In genomic region chr3:115275897-115276296, GRCh38 we compare ENCODE assay signal across 27 cellular contexts.
DNase-seq lines count a peak whose midpoint lies in the region; TF ChIP-seq lines count a peak whose summit lies in the region.
"Had no signal": no experiment of that assay in that cellular context is flagged by ENCODE, and none has a peak within 500 bp of the region (broad histone marks: within the 10 kb centered on the region; RNA-seq: fewer than 3 reads in every experiment).

No MANE protein-coding gene starts in this region.

- no peaks in the 10 kb centered on the region for H3K27me3 ChIP-seq in GM23248 (replicated peaks; ENCODE audit: insufficient read depth)
- H3K27me3 ChIP-seq in osteoblast (ENCODE audit: insufficient read depth, low read length): no peaks in the 10 kb centered on the region
- H3K27me3 ChIP-seq in sigmoid colon: no peaks in the 10 kb centered on the region
- H3K27me3 ChIP-seq: adrenal gland, left lung, right lobe of liver, transverse colon had no signal

- H4K20me1 ChIP-seq in GM23248 (ENCODE audit: insufficient read depth) (no peaks in the 10 kb centered on the region), osteoblast (ENCODE audit: insufficient read depth, low read length) (no peaks in the 10 kb centered on the region)

- no peak overlapping the region for H3K9ac ChIP-seq in GM23248

- DNase-seq in AG20443 (ENCODE audit: low spot score): peak; percentile 32
- DNase-seq in GM23248: peak; percentile 70
- peak; percentile 55 for DNase-seq in fibroblast of mammary gland (ENCODE audit: low read depth)
- DNase-seq in osteoblast (ENCODE audit: insufficient read length, low spot score, missing footprints): no peak
- DNase-seq in sigmoid colon: no peak
- no peak for DNase-seq in COLO829 (ENCODE audit: low spot score)
- no peak for DNase-seq in middle frontal gyrus (ENCODE audit: extremely low spot score, low spot score)
- DNase-seq: activated CD4-positive, alpha-beta memory T cell treated with anti-CD3 and anti-CD28 coated beads, Interleukin-2, amount 10 ng/mL, durations not matched to agents 7 days and 5 days; activated CD4-positive, alpha-beta T cell treated with anti-CD3 and anti-CD28 coated beads for 1 hour; activated naive CD4-positive, alpha-beta T cell treated with anti-CD3 and anti-CD28 coated beads for 36 hours; adrenal gland; Calu3; DMS79; GDM1; GOT3; islet precursor cell; left lung; NCI-H1105 treated with DMSO at 0.1 percent for 48 hours; NCI-H187 treated with DMSO at 0.1 percent for 48 hours; NCI-H2171; NCI-H510A treated with DMSO at 0.1 percent for 48 hours; PC-3; right lobe of liver; SHP77; stimulated activated CD4-positive, alpha-beta T cell treated with anti-CD3 and anti-CD28 coated beads, Interleukin-15, amount 100 ng/mL, for 24 hours; stimulated activated CD4-positive, alpha-beta T cell treated with anti-CD3 and anti-CD28 coated beads, Interleukin-4, amount 100 ng/mL, for 4 hours; transverse colon had no signal

- H3K27ac ChIP-seq in GM23248 (no peak overlapping the region), osteoblast (ENCODE audit: low read depth, low read length) (no peak overlapping the region), sigmoid colon (no peak overlapping the region)
- H3K27ac ChIP-seq: adrenal gland, left lung, right lobe of liver, transverse colon had no signal

- H3K4me2 ChIP-seq in GM23248 (ENCODE audit: unreplicated experiment) (no peak overlapping the region), osteoblast (ENCODE audit: insufficient read depth, low read length) (no peak overlapping the region)

- in situ Hi-C loops in GM23248 (cut with MboI): no loop called here

- no peak for TF ChIP-seq POLR2A in sigmoid colon (IDR thresholded peaks at IDR 0.05)

- H3K4me1 ChIP-seq in GM23248 (ENCODE audit: insufficient read depth) (peaks cover 33% of the 10 kb centered on the region), osteoblast (ENCODE audit: insufficient read depth, low read length) (peaks cover 16% of the 10 kb centered on the region), sigmoid colon (no peaks in the 10 kb centered on the region)
- H3K4me1 ChIP-seq: left lung, right lobe of liver, transverse colon had no signal

- no peak for TF ChIP-seq EP300 in sigmoid colon (IDR thresholded peaks at IDR 0.05)

- no peaks in the 10 kb centered on the region for H3K79me2 ChIP-seq in GM23248 (ENCODE audit: insufficient read depth)
- no peaks in the 10 kb centered on the region for H3K79me2 ChIP-seq in osteoblast (ENCODE audit: insufficient read depth, low read length)

- 11 to 13% methylated on average over 1 of the region's 1 CpG for WGBS in GM23248 (ENCODE audit: low coverage in 1 of 2, low lambda C conversion rate in 2 of 2, missing lambda C conversion rate in 2 of 2), 2 experiments
- WGBS in sigmoid colon, 2 donors: 51 to 67% methylated on average over 1 of the region's 1 CpG

- H3K9me2 ChIP-seq in GM23248 (ENCODE audit: insufficient read depth): no peaks in the 10 kb centered on the region

- H2AFZ ChIP-seq in GM23248 (peak overlapping the region; percentile 5; the same call in 1 of the 2 replicates), osteoblast (ENCODE audit: low read length) (peak overlapping the region; percentile 15)

- intact Hi-C loops in sigmoid colon (cut with DNase I): no loop called here

- peaks cover 9% of the 10 kb centered on the region for H3F3A ChIP-seq in GM23248 (ENCODE audit: insufficient read depth)

- H3K9me3 ChIP-seq in GM23248 (ENCODE audit: low read depth): no peaks in the 10 kb centered on the region
- H3K9me3 ChIP-seq in osteoblast (ENCODE audit: low read depth, low read length): no peaks in the 10 kb centered on the region
- H3K9me3 ChIP-seq in sigmoid colon: no peaks in the 10 kb centered on the region
- H3K9me3 ChIP-seq: adrenal gland, left lung, right lobe of liver, transverse colon had no signal

- H3K36me3 ChIP-seq in GM23248 (ENCODE audit: low read depth) (no peaks in the 10 kb centered on the region), osteoblast (ENCODE audit: insufficient read depth, low read length) (no peaks in the 10 kb centered on the region), sigmoid colon (no peaks in the 10 kb centered on the region)
- H3K36me3 ChIP-seq: adrenal gland, left lung, right lobe of liver, transverse colon had no signal

- H3K4me3 ChIP-seq in GM23248 (no peak overlapping the region), fibroblast of mammary gland (ENCODE audit: control insufficient read depth, low read depth, low read length) (no peak overlapping the region), osteoblast (ENCODE audit: insufficient read depth, low read length) (no peak overlapping the region), sigmoid colon (no peak overlapping the region)
- H3K4me3 ChIP-seq: adrenal gland, left lung, right lobe of liver, transverse colon had no signal

- TF ChIP-seq CTCF in fibroblast of mammary gland (conservative IDR thresholded peaks at IDR 0.05; ENCODE audit: control insufficient read depth, insufficient read depth, low read depth, low read length) (no peak), osteoblast (IDR thresholded peaks at IDR 0.05; ENCODE audit: extremely low read depth, low read depth, low read length) (no peak), sigmoid colon (IDR thresholded peaks at IDR 0.05) (no peak)

Comparison
In these comparisons a context has a peak if more than half of its experiments do, and no peak if none do; other contexts are left out.
1. DNase-seq: peak in AG20443 (single experiment), GM23248 (single experiment) and fibroblast of mammary gland (single experiment); none in osteoblast (single experiment), sigmoid colon (single experiment), COLO829 (single experiment) and middle frontal gyrus (single experiment).